ENCODE assay signal across 2 cellular contexts in the genomic region with DNA sequence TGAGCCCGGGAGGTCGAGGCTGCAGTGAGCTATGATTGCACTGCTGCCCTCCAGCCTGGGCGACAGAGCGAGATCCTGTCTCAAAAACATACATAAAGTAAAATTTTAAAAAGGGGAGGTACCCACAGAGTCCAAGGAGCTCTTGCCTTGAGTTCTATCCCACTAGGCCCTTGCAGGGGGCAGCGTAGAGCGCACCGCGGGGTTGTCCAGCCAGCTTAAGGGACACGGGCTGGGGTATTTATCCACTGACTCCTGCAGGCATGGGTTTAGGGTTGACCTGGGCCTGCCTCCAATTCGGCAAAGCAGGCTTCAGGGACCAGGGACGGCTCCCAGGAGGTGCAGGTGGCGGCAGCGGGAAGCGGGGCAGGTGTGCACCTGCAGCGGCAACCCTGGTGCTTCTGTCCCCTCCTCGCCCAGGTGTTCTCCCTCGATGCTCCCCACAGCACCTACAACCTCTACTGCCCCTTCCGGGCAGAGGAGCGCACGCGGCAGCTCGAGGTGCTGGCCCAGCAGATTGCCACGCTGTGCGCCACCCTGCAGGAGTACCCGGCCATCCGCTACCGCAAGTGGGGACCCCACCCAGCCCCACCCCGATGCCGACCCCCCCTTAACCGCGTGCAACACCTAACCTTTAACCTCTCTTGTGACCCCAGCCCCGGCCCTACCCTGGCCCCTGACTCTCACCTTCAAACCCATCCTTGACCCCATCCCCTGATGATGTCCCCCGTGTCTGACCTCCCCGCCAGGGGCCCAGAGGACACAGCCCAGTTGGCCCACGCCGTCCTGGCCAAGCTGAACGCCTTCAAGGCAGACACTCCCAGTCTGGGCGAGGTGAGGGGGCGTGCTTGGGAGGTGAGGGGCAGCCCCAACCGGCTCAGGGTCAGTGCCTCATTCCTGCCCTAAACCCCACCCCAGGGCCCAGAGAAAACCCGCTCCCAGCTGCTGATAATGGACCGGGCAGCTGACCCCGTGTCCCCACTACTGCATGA.
TF ChIP-seq lines count a peak whose summit lies in the region.

No MANE protein-coding gene starts in this region.

TF ChIP-seq in IMR-90, 13 proteins besides CTCF, POLR2A, EP300 and RAD21:
- TF ChIP-seq SMC3 (IDR thresholded peaks at IDR 0.05; ENCODE audit: low read depth, low read length) (no peak), FOS (IDR thresholded peaks at IDR 0.05; ENCODE audit: low read depth, low read length) (no peak)

TF ChIP-seq in K562, 482 proteins besides CTCF, POLR2A, EP300 and RAD21:
- peak; percentile 49 for TF ChIP-seq ZBTB33 (CRISPR knock-in tag; IDR thresholded peaks at IDR 0.05)
- no peak for TF ChIP-seq SIN3A (IDR thresholded peaks at IDR 0.05; ENCODE audit: borderline replicate concordance in 2 of 2, control insufficient read depth in 1 of 2, low read depth in 2 of 2, low read length in 2 of 2)
- TF ChIP-seq RBFOX2 (IDR thresholded peaks at IDR 0.05; ENCODE audit: low read depth, low read length): peak; percentile 53
- TF ChIP-seq NR2C2 (CRISPR knock-in tag; IDR thresholded peaks at IDR 0.05): 0 out of 2 replicates have a peak, but pooled peaks have one; percentile 26
- no peak for TF ChIP-seq NR2C2 (tag; IDR thresholded peaks at IDR 0.05)
- peak; percentile 61 for TF ChIP-seq POLR2G (IDR thresholded peaks at IDR 0.05; ENCODE audit: low read depth, low read length)
- no peak for TF ChIP-seq MCM3 (IDR thresholded peaks at IDR 0.05)
